12 cellular contexts compared by ENCODE assay signal in genomic region chr3:154430014-154430413, GRCh38. TPM values are rescaled to one million over a fixed set of nuclear protein-coding genes. Genes with fewer than 3 reads are reported as not detected.
DNase-seq lines count a peak whose midpoint lies in the region; ATAC-seq lines count a peak whose summit lies in the region.
"Had no signal": no experiment of that assay in that cellular context is flagged by ENCODE, and none has a peak within 500 bp of the region (broad histone marks: within the 10 kb centered on the region; RNA-seq: fewer than 3 reads in every experiment).

GPR149 (minus strand) TSS chr3:154430190; CDS start chr3:154429615, 575 bp downstream.

- CTCF ChIA-PET in activated CD4-positive, alpha-beta memory T cell treated with anti-CD3 and anti-CD28 coated beads, Interleukin-2, amount 10 ng/mL, durations not matched to agents 7 days and 5 days (lab: Charles Lee) = no interaction called here

- ATAC-seq in GM19395 (IDR thresholded peaks at IDR 0.05; ENCODE audit: unreplicated experiment) = no peak
- ATAC-seq: activated naive CD8-positive, alpha-beta T cell treated with anti-CD3 and anti-CD28 coated beads, Interleukin-2, amount 50 U/mL, for 24 hours; left colon; stimulated activated naive CD8-positive, alpha-beta T cell treated with anti-CD3 and anti-CD28 coated beads, Interleukin-15, Interleukin-2, amounts not matched to agents 100 U/mL and 50 U/mL, for 24 hours had no signal

- no peaks in the 10 kb centered on the region for H3K4me1 Mint-ChIP-seq in activated CD4-positive, alpha-beta memory T cell treated with anti-CD3 and anti-CD28 coated beads, Interleukin-2, amount 10 ng/mL, durations not matched to agents 7 days and 5 days
- H3K4me1 Mint-ChIP-seq: activated naive CD8-positive, alpha-beta T cell treated with anti-CD3 and anti-CD28 coated beads, Interleukin-2, amount 50 U/mL, for 24 hours had no signal

- H3K36me3 Mint-ChIP-seq in activated CD4-positive, alpha-beta memory T cell treated with anti-CD3 and anti-CD28 coated beads, Interleukin-2, amount 10 ng/mL, durations not matched to agents 7 days and 5 days (ENCODE audit: low read depth) = no peaks in the 10 kb centered on the region

- no peak within 1 kb of the TSS for H3K27ac Mint-ChIP-seq in activated CD4-positive, alpha-beta memory T cell treated with anti-CD3 and anti-CD28 coated beads, Interleukin-2, amount 10 ng/mL, durations not matched to agents 7 days and 5 days
- H3K27ac Mint-ChIP-seq: activated naive CD8-positive, alpha-beta T cell treated with anti-CD3 and anti-CD28 coated beads, Interleukin-2, amount 50 U/mL, for 24 hours had no signal

- intact Hi-C loops in head of caudate nucleus (cut with DNase I) = no loop called here

- H3K4me3 Mint-ChIP-seq in activated CD4-positive, alpha-beta memory T cell treated with anti-CD3 and anti-CD28 coated beads, Interleukin-2, amount 10 ng/mL, durations not matched to agents 7 days and 5 days = no peak within 1 kb of the TSS
- H3K4me3 Mint-ChIP-seq: activated naive CD8-positive, alpha-beta T cell treated with anti-CD3 and anti-CD28 coated beads, Interleukin-2, amount 50 U/mL, for 24 hours had no signal

- DNase-seq in HT1080 (ENCODE audit: low read depth) = peak; percentile 64
- DNase-seq in NCI-H774 (lab: John Stamatoyannopoulos, UW) = peak; percentile 64
- DNase-seq in head of caudate nucleus = peak; percentile 25 to 92 (median 69)
- peak; percentile 78 for DNase-seq in putamen (ENCODE audit: low spot score)
- DNase-seq in A172 (ENCODE audit: low spot score) = no peak
- no peak for DNase-seq in activated CD4-positive, alpha-beta memory T cell treated with anti-CD3 and anti-CD28 coated beads, Interleukin-2, amount 10 ng/mL, durations not matched to agents 7 days and 5 days
- DNase-seq: activated naive CD8-positive, alpha-beta T cell treated with anti-CD3 and anti-CD28 coated beads, Interleukin-2, amount 50 U/mL, for 24 hours; left colon; NCI-H2171; spleen; stimulated activated naive CD8-positive, alpha-beta T cell treated with anti-CD3 and anti-CD28 coated beads, Interleukin-15, Interleukin-2, amounts not matched to agents 100 U/mL and 50 U/mL, for 24 hours had no signal

- POLR2A ChIA-PET in activated CD4-positive, alpha-beta memory T cell treated with anti-CD3 and anti-CD28 coated beads, Interleukin-2, amount 10 ng/mL, durations not matched to agents 7 days and 5 days (lab: Charles Lee) = no interaction called here

- H3K27me3 Mint-ChIP-seq in activated CD4-positive, alpha-beta memory T cell treated with anti-CD3 and anti-CD28 coated beads, Interleukin-2, amount 10 ng/mL, durations not matched to agents 7 days and 5 days = peaks cover 37% of the 10 kb centered on the region

- no peaks in the 10 kb centered on the region for H3K9me3 Mint-ChIP-seq in activated CD4-positive, alpha-beta memory T cell treated with anti-CD3 and anti-CD28 coated beads, Interleukin-2, amount 10 ng/mL, durations not matched to agents 7 days and 5 days
- H3K9me3 Mint-ChIP-seq: activated naive CD8-positive, alpha-beta T cell treated with anti-CD3 and anti-CD28 coated beads, Interleukin-2, amount 50 U/mL, for 24 hours had no signal

RNA-seq across cellular contexts. Expression of gene GPR149, which starts in this region (rescaled TPM):
- total RNA-seq in HT1080 (2014; rRNA removed; shearing (Covaris generic)) = not detected in 2 replicates
- not detected in 2 replicates for polyA plus RNA-seq in HT1080 (2015; cell fraction: cytosol; rRNA removed)
- polyA plus RNA-seq in HT1080 (2015; cell fraction: nucleus; rRNA removed) = not detected in 2 replicates
- total RNA-seq in A172 (2014; rRNA removed; shearing (Covaris generic)) = not detected in 2 replicates
- not detected for total RNA-seq in activated CD4-positive, alpha-beta memory T cell treated with anti-CD3 and anti-CD28 coated beads, Interleukin-2, amount 10 ng/mL, durations not matched to agents 7 days and 5 days
- total RNA-seq: left colon, spleen had no signal
- polyA plus RNA-seq: spleen had no signal

Comparison
In these comparisons a context has a peak if more than half of its experiments do, and no peak if none do; other contexts are left out.
1. Peak in DNase-seq in HT1080; RNA of the gene not detected or under 1 TPM.
2. DNase-seq: peak in NCI-H774 (single experiment), head of caudate nucleus (42 of 42) and putamen (single experiment); none in A172 (single experiment) and activated CD4-positive, alpha-beta memory T cell treated with anti-CD3 and anti-CD28 coated beads, Interleukin-2, amount 10 ng/mL, durations not matched to agents 7 days and 5 days (single experiment).